Comparison of ENCODE assay signal across 15 cellular contexts in genomic region chr4:17058506-17058905, GRCh38.
DNase-seq lines count a peak whose midpoint lies in the region; ATAC-seq and TF ChIP-seq lines count a peak whose summit lies in the region.
"Had no signal": no experiment of that assay in that cellular context is flagged by ENCODE, and none has a peak within 500 bp of the region (broad histone marks: within the 10 kb centered on the region; RNA-seq: fewer than 3 reads in every experiment).

No MANE protein-coding gene starts in this region.

- H3K9me3 ChIP-seq in hepatocyte (ENCODE audit: low read depth) = no peaks in the 10 kb centered on the region
- no peaks in the 10 kb centered on the region for H3K9me3 ChIP-seq in uterus
- H3K9me3 ChIP-seq: spleen had no signal

- H3K79me2 ChIP-seq in hepatocyte = no peaks in the 10 kb centered on the region

- H3K27ac ChIP-seq in hepatocyte (peak overlapping the region; percentile 46), uterus (peak overlapping the region; percentile 76)
- H3K27ac ChIP-seq: foreskin keratinocyte, spleen had no signal

- no peaks in the 10 kb centered on the region for H3K36me3 ChIP-seq in hepatocyte (replicated peaks; ENCODE audit: insufficient read depth, low read depth)
- H3K36me3 ChIP-seq in uterus = no peaks in the 10 kb centered on the region
- H3K36me3 ChIP-seq: spleen had no signal

- H3K9me2 ChIP-seq in hepatocyte (replicated peaks; ENCODE audit: insufficient read depth) = no peaks in the 10 kb centered on the region

- TF ChIP-seq CTCF in HFF-Myc (IDR thresholded peaks at IDR 0.05; ENCODE audit: low read depth, low read length, missing control alignments) (no peak), choroid plexus epithelial cell (conservative IDR thresholded peaks at IDR 0.05; ENCODE audit: low read depth, low read length) (no peak), hepatocyte (IDR thresholded peaks at IDR 0.05; ENCODE audit: poor library complexity) (no peak), uterus (IDR thresholded peaks at IDR 0.05) (no peak)

- peak overlapping the region; percentile 63 for H3K4me2 ChIP-seq in hepatocyte

- H3K27me3 ChIP-seq in hepatocyte = no peaks in the 10 kb centered on the region
- no peaks in the 10 kb centered on the region for H3K27me3 ChIP-seq in uterus
- H3K27me3 ChIP-seq: foreskin keratinocyte, spleen had no signal

- 64% methylated on average over 4 of the region's 4 CpGs for WGBS in hepatocyte (ENCODE audit: low lambda C conversion rate, missing lambda C conversion rate)

- TF ChIP-seq POLR2A in uterus (IDR thresholded peaks at IDR 0.05) = no peak

- intact Hi-C loops in uterus (cut with DNase I; ENCODE audit: low total_unique reads) = no loop called here

- no peaks in the 10 kb centered on the region for H4K20me1 ChIP-seq in hepatocyte (ENCODE audit: insufficient read depth, poor library complexity, severe bottlenecking)

- H2AFZ ChIP-seq in hepatocyte = no peak overlapping the region

- H3K4me1 ChIP-seq in hepatocyte (ENCODE audit: insufficient read depth) (peaks cover 14% of the 10 kb centered on the region), uterus (no peaks in the 10 kb centered on the region)
- H3K4me1 ChIP-seq: foreskin keratinocyte, spleen had no signal

- DNase-seq in HFF-Myc (ENCODE audit: extremely low read depth, low read depth) = peak; percentile 59
- DNase-seq in choroid plexus epithelial cell (ENCODE audit: low read depth) = peak; percentile 33
- no peak for DNase-seq in hepatocyte (ENCODE audit: low spot score)
- peak; percentile 38 to 40 for DNase-seq in uterus
- DNase-seq in GDM1 (lab: John Stamatoyannopoulos, UW) = no peak
- DNase-seq: activated CD4-positive, alpha-beta memory T cell treated with anti-CD3 and anti-CD28 coated beads, Interleukin-2, amount 10 ng/mL, durations not matched to agents 7 days and 5 days; CD4-positive, alpha-beta T cell; foreskin keratinocyte; mesendoderm; SIG-M5; spleen had no signal

- H3K4me3 ChIP-seq in HFF-Myc (replicated peaks; ENCODE audit: low read depth, low read length) (peak overlapping the region; percentile 21), choroid plexus epithelial cell (ENCODE audit: low read depth, low read length) (no peak overlapping the region), hepatocyte (no peak overlapping the region), uterus (no peak overlapping the region)
- H3K4me3 ChIP-seq: GM12878, spleen had no signal

- ATAC-seq in GM18517 (IDR thresholded peaks at IDR 0.05; ENCODE audit: unreplicated experiment) (no peak), HG03095 (IDR thresholded peaks at IDR 0.05; ENCODE audit: unreplicated experiment) (no peak)
- ATAC-seq: activated T-helper 17 cell treated with anti-CD3 and anti-CD28 coated beads, Interleukin-2, amount 50 U/mL, for 72 hours; foreskin keratinocyte; GM12878 had no signal

Comparison
In these comparisons a context has a peak if more than half of its experiments do, and no peak if none do; other contexts are left out.
1. DNase-seq: peak in HFF-Myc (single experiment), choroid plexus epithelial cell (single experiment) and uterus (2 of 2); none in hepatocyte (single experiment) and GDM1 (single experiment).